Comparison of ENCODE assay signal across 22 cellular contexts in the genomic region with DNA sequence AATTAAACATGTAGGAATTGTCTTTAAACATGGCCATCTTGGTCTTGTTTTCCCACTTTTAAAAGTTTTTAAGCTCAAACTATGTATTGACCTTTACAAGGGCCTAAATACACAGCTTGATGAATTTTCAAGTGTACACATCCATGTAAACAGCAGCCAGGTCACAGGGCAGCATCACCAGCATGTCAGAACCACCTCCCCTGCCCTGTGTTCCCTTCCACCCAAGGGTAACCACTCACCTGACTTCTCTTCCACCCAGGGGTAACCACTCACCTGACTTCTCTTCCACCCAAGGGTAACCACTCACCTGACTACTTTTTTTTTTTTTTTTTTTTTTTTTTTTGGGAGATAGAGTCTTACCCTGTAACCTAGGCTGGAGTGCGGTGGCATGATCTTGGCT. TPM values are rescaled to one million over a fixed set of nuclear protein-coding genes. Genes with fewer than 3 reads are reported as not detected.
A peak's percentile ranks its signal among the peaks of the same experiment; 100 is the strongest.
DNase-seq lines count a peak whose midpoint lies in the region; ATAC-seq and TF ChIP-seq lines count a peak whose summit lies in the region.
"Had no signal": no experiment of that assay in that cellular context is flagged by ENCODE, and none has a peak within 500 bp of the region (broad histone marks: within the 10 kb centered on the region; RNA-seq: fewer than 3 reads in every experiment).

No MANE protein-coding gene starts in this region.

- H3K27ac ChIP-seq in epithelial cell of prostate (peak overlapping the region; percentile 61), uterus (no peak overlapping the region)
- H3K27ac ChIP-seq: GM23248, Peyer's patch had no signal

- peaks cover 76% of the 10 kb centered on the region for H3K4me1 Mint-ChIP-seq in activated CD4-positive, alpha-beta T cell treated with anti-CD3 and anti-CD28 coated beads, Interleukin-2, amount 10 ng/mL, durations not matched to agents 7 days and 5 days
- peaks cover 64% of the 10 kb centered on the region for H3K4me1 Mint-ChIP-seq in HFFc6 (ENCODE audit: low read depth)
- peaks cover 68% of the 10 kb centered on the region for H3K4me1 Mint-ChIP-seq in stimulated activated memory B cell treated with anti-CD40 and anti-IgM and Interleukin-4, amounts not matched to agents 10 μg/mL and 1 μg/mL and 100 μg/mL, for 72 hours

- no peaks in the 10 kb centered on the region for H3K27me3 ChIP-seq in uterus
- H3K27me3 ChIP-seq: Peyer's patch had no signal

- H3K36me3 Mint-ChIP-seq in activated CD4-positive, alpha-beta T cell treated with anti-CD3 and anti-CD28 coated beads, Interleukin-2, amount 10 ng/mL, durations not matched to agents 7 days and 5 days (ENCODE audit: low read depth) = peaks cover 55% of the 10 kb centered on the region
- H3K36me3 Mint-ChIP-seq in HFFc6 (ENCODE audit: low read depth) = peaks cover 45% of the 10 kb centered on the region
- H3K36me3 Mint-ChIP-seq in stimulated activated memory B cell treated with anti-CD40 and anti-IgM and Interleukin-4, amounts not matched to agents 10 μg/mL and 1 μg/mL and 100 μg/mL, for 72 hours = peaks cover 19% of the 10 kb centered on the region

- intact Hi-C loops in sciatic nerve (cut with DNase I) = no loop called here
- intact Hi-C loops in uterus (cut with DNase I; ENCODE audit: low total_unique reads) = no loop called here
- intact Hi-C loops in Right ventricle myocardium superior (cut with DNase I) = loop anchor here (10.0 kb wide), 1 partner anchor 99 kb away; no protein-coding TSS in a partner anchor

- DNase-seq in activated CD4-positive, alpha-beta T cell treated with anti-CD3 and anti-CD28 coated beads, Interleukin-2, amount 10 ng/mL, durations not matched to agents 7 days and 5 days = no peak
- DNase-seq in activated CD4-positive, alpha-beta T cell treated with anti-CD3 and anti-CD28 coated beads, Interleukin-2, amount 50 U/mL, for 48 hours = no peak
- DNase-seq in HFFc6 (no peak), epithelial cell of prostate (ENCODE audit: low read depth, low spot score) (no peak), sciatic nerve (ENCODE audit: low spot score) (no peak), uterus (no peak), Right ventricle myocardium superior (no peak)
- DNase-seq: 8988T; C1 segment of cervical spinal cord; DMS79 treated with DMSO at 0.1 percent for 48 hours; H9; NCI-H1092 treated with DMSO at 0.1 percent for 48 hours; NCI-H1436 treated with DMSO at 0.1 percent for 48 hours; NCI-H1930; NCI-H510A; NCI-H748 treated with DMSO at 0.1 percent for 48 hours; NK-92 treated with Interleukin-12 subunit alpha and Interleukin-12 subunit beta, amount 100 ng/mL, for 24 hours; Peyer's patch had no signal

- H3K27me3 Mint-ChIP-seq in activated CD4-positive, alpha-beta T cell treated with anti-CD3 and anti-CD28 coated beads, Interleukin-2, amount 10 ng/mL, durations not matched to agents 7 days and 5 days = no peaks in the 10 kb centered on the region
- no peaks in the 10 kb centered on the region; the same call in 1 of the 2 replicates for H3K27me3 Mint-ChIP-seq in HFFc6 (ENCODE audit: insufficient read depth)
- H3K27me3 Mint-ChIP-seq in stimulated activated memory B cell treated with anti-CD40 and anti-IgM and Interleukin-4, amounts not matched to agents 10 μg/mL and 1 μg/mL and 100 μg/mL, for 72 hours = no peaks in the 10 kb centered on the region

- no peaks in the 10 kb centered on the region for H3K9me3 ChIP-seq in uterus
- H3K9me3 ChIP-seq: Peyer's patch had no signal

- POLR2A ChIA-PET in activated CD4-positive, alpha-beta T cell treated with anti-CD3 and anti-CD28 coated beads, Interleukin-2, amount 10 ng/mL, durations not matched to agents 7 days and 5 days (lab: Charles Lee) = no interaction called here

- H3K9me3 Mint-ChIP-seq in activated CD4-positive, alpha-beta T cell treated with anti-CD3 and anti-CD28 coated beads, Interleukin-2, amount 10 ng/mL, durations not matched to agents 7 days and 5 days = peaks cover 5% of the 10 kb centered on the region
- peaks cover 12% of the 10 kb centered on the region for H3K9me3 Mint-ChIP-seq in HFFc6
- no peaks in the 10 kb centered on the region for H3K9me3 Mint-ChIP-seq in stimulated activated memory B cell treated with anti-CD40 and anti-IgM and Interleukin-4, amounts not matched to agents 10 μg/mL and 1 μg/mL and 100 μg/mL, for 72 hours
- H3K9me3 Mint-ChIP-seq: H9 had no signal

- H3K4me3 Mint-ChIP-seq in activated CD4-positive, alpha-beta T cell treated with anti-CD3 and anti-CD28 coated beads, Interleukin-2, amount 10 ng/mL, durations not matched to agents 7 days and 5 days = no peak overlapping the region
- H3K4me3 Mint-ChIP-seq in HFFc6 = no peak overlapping the region
- H3K4me3 Mint-ChIP-seq in stimulated activated memory B cell treated with anti-CD40 and anti-IgM and Interleukin-4, amounts not matched to agents 10 μg/mL and 1 μg/mL and 100 μg/mL, for 72 hours = no peak overlapping the region
- H3K4me3 Mint-ChIP-seq: H9 had no signal

- TF ChIP-seq POLR2A in uterus (IDR thresholded peaks at IDR 0.05) = no peak

- no peaks in the 10 kb centered on the region for H3K4me1 ChIP-seq in uterus

- no peaks in the 10 kb centered on the region for H3K36me3 ChIP-seq in uterus
- H3K36me3 ChIP-seq: Peyer's patch had no signal

- H3K27ac Mint-ChIP-seq in activated CD4-positive, alpha-beta T cell treated with anti-CD3 and anti-CD28 coated beads, Interleukin-2, amount 10 ng/mL, durations not matched to agents 7 days and 5 days = peak overlapping the region; percentile 60
- H3K27ac Mint-ChIP-seq in HFFc6 = peak overlapping the region; percentile 78; the same call in 1 of the 2 replicates
- H3K27ac Mint-ChIP-seq in stimulated activated memory B cell treated with anti-CD40 and anti-IgM and Interleukin-4, amounts not matched to agents 10 μg/mL and 1 μg/mL and 100 μg/mL, for 72 hours = peak overlapping the region; percentile 24

- no peak for ATAC-seq in stimulated activated memory B cell treated with anti-CD40 and anti-IgM and Interleukin-4, amounts not matched to agents 10 μg/mL and 1 μg/mL and 100 μg/mL, for 72 hours
- ATAC-seq in sciatic nerve = no peak
- no peak for ATAC-seq in Right ventricle myocardium superior (ENCODE audit: poor library complexity)
- ATAC-seq: K562, Right ventricle myocardium inferior had no signal

- CTCF ChIA-PET in activated CD4-positive, alpha-beta T cell treated with anti-CD3 and anti-CD28 coated beads, Interleukin-2, amount 10 ng/mL, durations not matched to agents 7 days and 5 days (lab: Charles Lee) = interaction anchor here (0.7 to 0.9 kb wide), 2 partner anchors 14 to 174 kb away, joined by 3 read pairs; no protein-coding TSS in a partner anchor

- TF ChIP-seq CTCF in HFFc6 (IDR thresholded peaks at IDR 0.05) (no peak), uterus (IDR thresholded peaks at IDR 0.05) (no peak)

- H3K4me3 ChIP-seq in uterus = no peak overlapping the region
- H3K4me3 ChIP-seq: GM23248, K562, Peyer's patch had no signal

RNA-seq across cellular contexts. Expression of gene FBXW8, which starts 4.6 kb away (rescaled TPM):
- total RNA-seq in activated CD4-positive, alpha-beta T cell treated with anti-CD3 and anti-CD28 coated beads, Interleukin-2, amount 10 ng/mL, durations not matched to agents 7 days and 5 days = 10 to 100 TPM; 12.5 to 13.2 TPM
- total RNA-seq in HFFc6 (2021; fragmentation: NEBNext Ultra II Directional; extraction: Animal tissue kit (Norgen Biotek cat#: 25700)) = 10 to 100 TPM; 15.3 to 20.5 (median 18.5) TPM
- total RNA-seq in sciatic nerve = 12.9 TPM
- 10 to 100 TPM in 2 of 4 donors, 1 to 10 TPM in 2; 5.9 to 28.0 (median 15.3) TPM for total RNA-seq in uterus
- 5.5 TPM for total RNA-seq in Right ventricle myocardium superior

RNA-seq across cellular contexts. Expression of gene HRK, which starts 34.1 kb away (rescaled TPM):
- total RNA-seq in activated CD4-positive, alpha-beta T cell treated with anti-CD3 and anti-CD28 coated beads, Interleukin-2, amount 10 ng/mL, durations not matched to agents 7 days and 5 days = not detected
- total RNA-seq in HFFc6 (2021; fragmentation: NEBNext Ultra II Directional; extraction: Animal tissue kit (Norgen Biotek cat#: 25700)) = not detected
- total RNA-seq in sciatic nerve (0.22 TPM), uterus (1 to 10 TPM in 1 of 4 donors, under 1 TPM in 1, not detected in 2; 0.55 to 1.5 TPM), Right ventricle myocardium superior (0.27 TPM)
- total RNA-seq: GM23248, Peyer's patch had no signal

Comparison
In these comparisons a context has a peak if more than half of its experiments do, and no peak if none do; other contexts are left out.
1. H3K27ac Mint-ChIP-seq: peak in every context shown above with its lines; median percentile 78 in HFFc6; 60 in activated CD4-positive, alpha-beta T cell treated with anti-CD3 and anti-CD28 coated beads, Interleukin-2, amount 10 ng/mL, durations not matched to agents 7 days and 5 days; 24 in stimulated activated memory B cell treated with anti-CD40 and anti-IgM and Interleukin-4, amounts not matched to agents 10 μg/mL and 1 μg/mL and 100 μg/mL, for 72 hours.